In the genomic region with DNA sequence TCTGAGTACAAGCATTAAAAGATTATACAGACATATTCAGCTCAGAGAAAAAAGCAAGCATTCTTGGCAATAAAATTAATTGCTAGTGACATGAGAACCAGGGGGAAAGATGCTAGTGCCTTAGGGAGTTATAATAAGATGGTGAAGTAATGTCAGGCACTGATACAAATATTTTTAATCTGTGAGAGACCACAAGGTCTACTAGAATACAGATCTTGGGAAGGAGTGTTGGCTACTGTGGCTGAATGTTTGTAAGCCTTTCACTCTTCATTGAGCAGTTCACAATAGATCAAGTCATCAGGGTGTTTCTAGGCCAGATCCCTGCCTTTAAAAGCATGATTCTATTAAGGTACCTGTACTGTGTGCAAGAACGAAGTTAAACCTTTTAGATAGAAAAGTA, we compare ENCODE assay signal across 39 cellular contexts. TPM values are rescaled to one million over a fixed set of nuclear protein-coding genes. Genes with fewer than 3 reads are reported as not detected.
"Had no signal": no experiment of that assay in that cellular context is flagged by ENCODE, and none has a peak within 500 bp of the region (broad histone marks: within the 10 kb centered on the region; RNA-seq: fewer than 3 reads in every experiment).

No MANE protein-coding gene starts in this region.

- H3K9me3 Mint-ChIP-seq: activated B cell treated with CpG ODN at 0.5 μM for 24 hours; activated CD4-positive, alpha-beta memory T cell treated with anti-CD3 and anti-CD28 coated beads, Interleukin-2, amount 10 ng/mL, durations not matched to agents 7 days and 5 days; activated naive CD8-positive, alpha-beta T cell treated with anti-CD3 and anti-CD28 coated beads for 36 hours had no signal

- H3K4me3 Mint-ChIP-seq: activated B cell treated with CpG ODN at 0.5 μM for 24 hours; activated CD4-positive, alpha-beta memory T cell treated with anti-CD3 and anti-CD28 coated beads, Interleukin-2, amount 10 ng/mL, durations not matched to agents 7 days and 5 days; activated CD8-positive, alpha-beta memory T cell treated with anti-CD3 and anti-CD28 coated beads, Interleukin-2, amount 10 ng/mL, durations not matched to agents 7 days and 5 days; activated naive CD8-positive, alpha-beta T cell treated with anti-CD3 and anti-CD28 coated beads for 36 hours had no signal

- H3K36me3 ChIP-seq: breast epithelium, Peyer's patch, SJSA1 had no signal

- H3K27ac ChIP-seq: breast epithelium, KMS-11, Peyer's patch, SJSA1, VCaP had no signal

- H3K4me3 ChIP-seq: breast epithelium, Peyer's patch, SJSA1 had no signal

- H3K36me3 Mint-ChIP-seq: activated CD8-positive, alpha-beta memory T cell treated with anti-CD3 and anti-CD28 coated beads, Interleukin-2, amount 10 ng/mL, durations not matched to agents 7 days and 5 days; activated naive CD8-positive, alpha-beta T cell treated with anti-CD3 and anti-CD28 coated beads for 36 hours had no signal

- DNase-seq: activated B cell treated with CpG ODN at 0.5 μM for 24 hours; activated CD4-positive, alpha-beta memory T cell treated with anti-CD3 and anti-CD28 coated beads, Interleukin-2, amount 10 ng/mL, durations not matched to agents 7 days and 5 days; activated CD4-positive, alpha-beta T cell treated with anti-CD3 and anti-CD28 coated beads for 4 hours; activated CD4-positive, CD25-positive, alpha-beta regulatory T cell treated with anti-CD3 and anti-CD28 coated beads, Interleukin-2, amount 50 U/mL, for 72 hours; activated CD8-positive, alpha-beta memory T cell treated with anti-CD3 and anti-CD28 coated beads for 24 hours; activated CD8-positive, alpha-beta memory T cell treated with anti-CD3 and anti-CD28 coated beads, Interleukin-2, amount 10 ng/mL, durations not matched to agents 7 days and 5 days; activated CD8-positive, alpha-beta memory T cell treated with anti-CD3 and anti-CD28 coated beads, Interleukin-2, amount 50 U/mL, for 48 hours; activated effector memory CD4-positive, alpha-beta T cell treated with Interleukin-2 at 50 U/mL for 16 hours; activated naive CD4-positive, alpha-beta T cell treated with anti-CD3 and anti-CD28 coated beads, Interleukin-2, amount 50 U/mL, for 16 hours; activated naive CD8-positive, alpha-beta T cell treated with anti-CD3 and anti-CD28 coated beads for 36 hours; activated T-cell treated with anti-CD3 and anti-CD28 coated beads, Interleukin-2, amount 50 U/mL, for 48 hours; amniotic stem cell; aorta; MM.1S; MV-4-11; NCI-H1092; NCI-H1436 treated with DMSO at 0.1 percent for 48 hours; NCI-H187; NCI-H2029 treated with DMSO at 0.1 percent for 48 hours; NCI-H2107; NCI-H2171; NCI-H510A; NCI-H526; NCI-H748 treated with DMSO at 0.1 percent for 48 hours; NK-92 treated with Interleukin-12 subunit alpha and Interleukin-12 subunit beta, amount 100 ng/mL, for 24 hours; PC-3; Peyer's patch; RPMI8226; SHP77 treated with DMSO at 0.1 percent for 48 hours; SW 1271; T-helper 1 cell; T-helper 2 cell; T-helper 9 cell had no signal

- H3K27me3 Mint-ChIP-seq: activated B cell treated with CpG ODN at 0.5 μM for 24 hours; activated CD4-positive, alpha-beta memory T cell treated with anti-CD3 and anti-CD28 coated beads, Interleukin-2, amount 10 ng/mL, durations not matched to agents 7 days and 5 days; activated CD8-positive, alpha-beta memory T cell treated with anti-CD3 and anti-CD28 coated beads, Interleukin-2, amount 10 ng/mL, durations not matched to agents 7 days and 5 days; activated naive CD8-positive, alpha-beta T cell treated with anti-CD3 and anti-CD28 coated beads for 36 hours had no signal

- H3K4me1 ChIP-seq: breast epithelium, Peyer's patch, SJSA1 had no signal

- H3K4me1 Mint-ChIP-seq: activated B cell treated with CpG ODN at 0.5 μM for 24 hours; activated CD4-positive, alpha-beta memory T cell treated with anti-CD3 and anti-CD28 coated beads, Interleukin-2, amount 10 ng/mL, durations not matched to agents 7 days and 5 days; activated CD8-positive, alpha-beta memory T cell treated with anti-CD3 and anti-CD28 coated beads, Interleukin-2, amount 10 ng/mL, durations not matched to agents 7 days and 5 days; activated naive CD8-positive, alpha-beta T cell treated with anti-CD3 and anti-CD28 coated beads for 36 hours had no signal

- H3K27ac Mint-ChIP-seq: activated B cell treated with CpG ODN at 0.5 μM for 24 hours; activated CD4-positive, alpha-beta memory T cell treated with anti-CD3 and anti-CD28 coated beads, Interleukin-2, amount 10 ng/mL, durations not matched to agents 7 days and 5 days; activated CD8-positive, alpha-beta memory T cell treated with anti-CD3 and anti-CD28 coated beads, Interleukin-2, amount 10 ng/mL, durations not matched to agents 7 days and 5 days; activated naive CD8-positive, alpha-beta T cell treated with anti-CD3 and anti-CD28 coated beads for 36 hours had no signal

- H3K27me3 ChIP-seq: breast epithelium, Peyer's patch, SJSA1 had no signal

- ATAC-seq: activated CD8-positive, alpha-beta memory T cell treated with anti-CD3 and anti-CD28 coated beads, Interleukin-2, amount 10 ng/mL, durations not matched to agents 7 days and 5 days; PC-3; SK-N-SH treated with all-trans-retinoic acid at 6 μM for 48 hours had no signal

- H3K9me3 ChIP-seq: breast epithelium, Peyer's patch, SJSA1 had no signal

RNA-seq across cellular contexts. Expression of a gene that starts 16.4 kb away (rescaled TPM):
- total RNA-seq: activated B cell treated with CpG ODN at 0.5 μM for 24 hours; activated CD4-positive, alpha-beta memory T cell treated with anti-CD3 and anti-CD28 coated beads, Interleukin-2, amount 10 ng/mL, durations not matched to agents 7 days and 5 days; activated naive CD8-positive, alpha-beta T cell treated with anti-CD3 and anti-CD28 coated beads for 36 hours; LHCN-M2; SJSA1 had no signal
- polyA plus RNA-seq: aorta had no signal
